In genomic region chr7:151109094-151110048, GRCh38 we compare ENCODE assay signal across 16 cellular contexts. TPM values are rescaled to one million over a fixed set of nuclear protein-coding genes. Genes with fewer than 3 reads are reported as not detected.
DNase-seq lines count a peak whose midpoint lies in the region; TF ChIP-seq lines count a peak whose summit lies in the region.
"Had no signal": no experiment of that assay in that cellular context is flagged by ENCODE, and none has a peak within 500 bp of the region (broad histone marks: within the 10 kb centered on the region; RNA-seq: fewer than 3 reads in every experiment).

No MANE protein-coding gene starts in this region.

- no peak overlapping the region for H2BK5ac ChIP-seq in mesendoderm (ENCODE audit: low read length)

- H3K4me3 Mint-ChIP-seq in neural progenitor cell, result no peak overlapping the region
- H3K4me3 Mint-ChIP-seq: immature natural killer cell, natural killer cell had no signal

- no peak overlapping the region for H3K9ac ChIP-seq in fibroblast of lung (ENCODE audit: insufficient read depth, low read length)
- H3K9ac ChIP-seq in mesendoderm (ENCODE audit: low read length), result no peak overlapping the region
- H3K9ac ChIP-seq in neural progenitor cell, result no peak overlapping the region

- no peaks in the 10 kb centered on the region for H3K9me3 Mint-ChIP-seq in neural progenitor cell
- H3K9me3 Mint-ChIP-seq: activated naive CD4-positive, alpha-beta T cell treated with anti-CD3 and anti-CD28 coated beads, Interleukin-2, amount 50 U/mL, for 72 hours; immature natural killer cell; natural killer cell had no signal

- peaks cover 4% of the 10 kb centered on the region for H3K79me1 ChIP-seq in mesendoderm (ENCODE audit: low read length)

- no peaks in the 10 kb centered on the region for H3K9me3 ChIP-seq in HEK293 (ENCODE audit: control insufficient read depth, insufficient read depth, low read depth, low read length)
- H3K9me3 ChIP-seq in fibroblast of lung (ENCODE audit: control insufficient read depth, insufficient read depth, low read depth, low read length), result no peaks in the 10 kb centered on the region
- no peaks in the 10 kb centered on the region for H3K9me3 ChIP-seq in neural progenitor cell (ENCODE audit: low read depth)
- H3K9me3 ChIP-seq: thyroid gland had no signal

- H2AFZ ChIP-seq in fibroblast of lung (ENCODE audit: low read length), result no peak overlapping the region
- H2AFZ ChIP-seq in neural progenitor cell (replicated peaks), result no peak overlapping the region

- H3K27ac ChIP-seq in 22Rv1 (peak overlapping the region; percentile 20; the same call in 1 of the 2 replicates), HEK293 (ENCODE audit: extremely low read depth, low read depth, low read length) (0 out of 2 replicates have a peak overlapping the region, but pooled peaks have one; percentile 17), fibroblast of lung (ENCODE audit: insufficient read depth, low read length) (no peak overlapping the region), mesendoderm (ENCODE audit: low read depth, low read length) (no peak overlapping the region), neural progenitor cell (no peak overlapping the region)
- H3K27ac ChIP-seq: thyroid gland had no signal

- no peak overlapping the region for H3K23ac ChIP-seq in mesendoderm (ENCODE audit: low read length)

- H2AK5ac ChIP-seq in mesendoderm (ENCODE audit: low read length), result no peak overlapping the region

- H3K18ac ChIP-seq in mesendoderm (ENCODE audit: low read length), result no peak overlapping the region

- no peak overlapping the region for H4K5ac ChIP-seq in mesendoderm (ENCODE audit: low read length)

- H2BK15ac ChIP-seq in mesendoderm (replicated peaks; ENCODE audit: low read depth), result no peak overlapping the region

- H3K4me2 ChIP-seq in fibroblast of lung (ENCODE audit: extremely low read depth, insufficient read depth, low read length) (peak overlapping the region; percentile 17), mesendoderm (ENCODE audit: low read length) (no peak overlapping the region), neural progenitor cell (no peak overlapping the region)

- H3K56ac ChIP-seq in mesendoderm (ENCODE audit: low read length), result no peak overlapping the region

- POLR2A ChIA-PET in HEK293 (lab: Yijun Ruan, JAX), result interaction anchor here (0.7 to 1.8 kb wide), 8 partner anchors 21 to 81 kb away, joined by 3 to 5 read pairs (median 3); partner anchors contain the start of genes ABCB8 and AGAP3

- DNase-seq in fibroblast of lung (ENCODE audit: low read depth in 2 of 2), result peak in 1 of 2 donors; percentile 69
- DNase-seq in mesendoderm, result peak; percentile 47
- no peak for DNase-seq in NCI-H748 treated with DMSO at 0.1 percent for 48 hours (lab: John Stamatoyannopoulos, UW)
- no peak for DNase-seq in kidney glomerular epithelial cell (lab: John Stamatoyannopoulos, UW)
- DNase-seq in neural progenitor cell (ENCODE audit: low spot score), result no peak
- DNase-seq in NCI-H345 treated with DMSO at 0.1 percent for 48 hours (lab: John Stamatoyannopoulos, UW; ENCODE audit: unreplicated experiment), result no peak
- DNase-seq: DND-41, immature natural killer cell, natural killer cell, RPMI8226, small intestine, T-helper 9 cell, thyroid gland had no signal

- CTCF ChIA-PET in HEK293 (lab: Yijun Ruan, JAX), result interaction anchor here (0.6 to 5.5 kb wide), 17 partner anchors 8 to 240 kb away, joined by 3 to 43 read pairs (median 4); partner anchors contain the start of gene FASTK

- H3K4me1 Mint-ChIP-seq in neural progenitor cell, result peaks cover 29% of the 10 kb centered on the region

- peaks cover 21% of the 10 kb centered on the region for H3F3A ChIP-seq in neural progenitor cell (ENCODE audit: low read depth)

- TF ChIP-seq CTCF in 22Rv1 (IDR thresholded peaks at IDR 0.05), result no peak
- TF ChIP-seq CTCF in HEK293 (tag by site-specific recombination; IDR thresholded peaks at IDR 0.05), result no peak
- TF ChIP-seq CTCF in fibroblast of lung (conservative IDR thresholded peaks at IDR 0.05 in 1 of 2, IDR thresholded peaks at IDR 0.05 in 1 of 2; ENCODE audit: low read depth in 1 of 2, low read length in 2 of 2), result no peak
- no peak for TF ChIP-seq CTCF in neural progenitor cell (IDR thresholded peaks at IDR 0.05)

- H2BK120ac ChIP-seq in mesendoderm (ENCODE audit: low read depth, low read length), result no peak overlapping the region

- no peak overlapping the region for H3K27ac Mint-ChIP-seq in neural progenitor cell
- H3K27ac Mint-ChIP-seq: activated naive CD4-positive, alpha-beta T cell treated with anti-CD3 and anti-CD28 coated beads, Interleukin-2, amount 50 U/mL, for 72 hours; natural killer cell had no signal

- H3K27me3 ChIP-seq in fibroblast of lung (ENCODE audit: control insufficient read depth, insufficient read depth, low read length) (no peaks in the 10 kb centered on the region), mesendoderm (ENCODE audit: insufficient read depth, low read length, poor library complexity) (no peaks in the 10 kb centered on the region), neural progenitor cell (peaks cover 5% of the 10 kb centered on the region)
- H3K27me3 ChIP-seq: thyroid gland had no signal

- H3K4me1 ChIP-seq in HEK293 (ENCODE audit: control insufficient read depth, insufficient read depth, low read length), result no peaks in the 10 kb centered on the region
- H3K4me1 ChIP-seq in fibroblast of lung (ENCODE audit: control insufficient read depth, extremely low read depth, insufficient read depth, low read length), result peaks cover 19% of the 10 kb centered on the region
- H3K4me1 ChIP-seq in mesendoderm (ENCODE audit: control insufficient read depth, low read depth, low read length), result peaks cover 10% of the 10 kb centered on the region
- peaks cover 15% of the 10 kb centered on the region for H3K4me1 ChIP-seq in neural progenitor cell

- peaks cover 2% of the 10 kb centered on the region for H3K36me3 Mint-ChIP-seq in neural progenitor cell
- H3K36me3 Mint-ChIP-seq: activated naive CD4-positive, alpha-beta T cell treated with anti-CD3 and anti-CD28 coated beads, Interleukin-2, amount 50 U/mL, for 72 hours; natural killer cell had no signal

- H4K20me1 ChIP-seq in fibroblast of lung (ENCODE audit: control insufficient read depth, extremely low read depth, insufficient read depth, low read length) (no peaks in the 10 kb centered on the region), neural progenitor cell (ENCODE audit: low read depth) (peaks cover 82% of the 10 kb centered on the region)

- H3K4me3 ChIP-seq in HEK293 (ENCODE audit: low read depth, low read length) (no peak overlapping the region), fibroblast of lung (replicated peaks in 1 of 4; ENCODE audit: control extremely low read depth in 1 of 4, insufficient read depth in 1 of 4, low read depth in 3 of 4, low read length in 4 of 4) (no peak overlapping the region), mesendoderm (ENCODE audit: low read length) (no peak overlapping the region), neural progenitor cell (no peak overlapping the region)
- H3K4me3 ChIP-seq: thyroid gland had no signal

- H3K79me2 ChIP-seq in fibroblast of lung (ENCODE audit: control insufficient read depth, insufficient read depth, low read length) (peaks cover 21% of the 10 kb centered on the region), mesendoderm (ENCODE audit: control insufficient read depth, insufficient read depth, low read length) (no peaks in the 10 kb centered on the region), neural progenitor cell (ENCODE audit: low read depth) (peaks cover 35% of the 10 kb centered on the region)

- H4K8ac ChIP-seq in mesendoderm (ENCODE audit: low read depth, low read length), result no peak overlapping the region

- H3K36me3 ChIP-seq in HEK293 (ENCODE audit: control insufficient read depth in 2 of 2, insufficient read depth in 1 of 2, low read length in 2 of 2) (peaks cover 0 to 15% of the 10 kb centered on the region in 2 experiments; a peak in 2 of 3 replicates), fibroblast of lung (ENCODE audit: control insufficient read depth, insufficient read depth, low read length) (no peaks in the 10 kb centered on the region), mesendoderm (ENCODE audit: control insufficient read depth, insufficient read depth, low read length) (no peaks in the 10 kb centered on the region), neural progenitor cell (no peaks in the 10 kb centered on the region)
- H3K36me3 ChIP-seq: thyroid gland had no signal

- no peak overlapping the region for H3K4ac ChIP-seq in mesendoderm (ENCODE audit: low read depth, low read length)

- no CpG with 5 or more reads among the region's 15 CpGs for WGBS in mesendoderm (ENCODE audit: extremely low coverage, insufficient coverage, low lambda C conversion rate)

- peaks cover 9% of the 10 kb centered on the region for H3K27me3 Mint-ChIP-seq in neural progenitor cell (ENCODE audit: insufficient read depth, low read depth)

RNA-seq across cellular contexts. Expression of gene AGAP3, which starts 23.1 kb away (rescaled TPM):
- total RNA-seq in fibroblast of lung, result 34.2 and 44.9 TPM in 2 replicates
- polyA plus RNA-seq in fibroblast of lung, result 32.9 and 33.5 TPM in 2 replicates
- 38.7 and 42.1 TPM in 2 replicates for polyA plus RNA-seq in fibroblast of lung (2012)
- polyA minus RNA-seq in fibroblast of lung (ENCODE audit: low replicate concordance), result 84.7 and 88.4 TPM in 2 replicates
- polyA plus RNA-seq in mesendoderm (2013, experiment 1 of 2), result 27.6 TPM
- polyA plus RNA-seq in mesendoderm (2013, experiment 2 of 2), result 26.4 TPM
- total RNA-seq in neural progenitor cell (ENCODE audit: low replicate concordance), result 38.9 and 73.0 TPM in 2 replicates

RNA-seq across cellular contexts. Expression of gene TMUB1, which starts 26.1 kb away (rescaled TPM):
- total RNA-seq in fibroblast of lung, result 14.1 and 20.3 TPM in 2 replicates
- 11.9 and 17.1 TPM in 2 replicates for polyA plus RNA-seq in fibroblast of lung
- polyA plus RNA-seq in fibroblast of lung (2012), result 28.8 and 39.7 TPM in 2 replicates
- polyA minus RNA-seq in fibroblast of lung (ENCODE audit: low replicate concordance), result 4.3 and 4.5 TPM in 2 replicates
- 43.1 TPM for polyA plus RNA-seq in mesendoderm (2013, experiment 1 of 2)
- 42.0 TPM for polyA plus RNA-seq in mesendoderm (2013, experiment 2 of 2)
- total RNA-seq in neural progenitor cell (ENCODE audit: low replicate concordance), result 6.0 and 49.4 TPM in 2 replicates

RNA-seq across cellular contexts. Expression of gene FASTK, which starts 28.8 kb away (rescaled TPM):
- total RNA-seq in fibroblast of lung, result 64.7 and 69.5 TPM in 2 replicates
- 33.8 and 34.1 TPM in 2 replicates for polyA plus RNA-seq in fibroblast of lung
- 51.1 and 54.7 TPM in 2 replicates for polyA plus RNA-seq in fibroblast of lung (2012)
- 95.5 and 104 TPM in 2 replicates for polyA minus RNA-seq in fibroblast of lung (ENCODE audit: low replicate concordance)
- polyA plus RNA-seq in mesendoderm (2013, experiment 1 of 2), result 29.3 TPM
- 27.9 TPM for polyA plus RNA-seq in mesendoderm (2013, experiment 2 of 2)
- total RNA-seq in neural progenitor cell (ENCODE audit: low replicate concordance), result 22.4 and 71.0 TPM in 2 replicates

RNA-seq across cellular contexts. Expression of gene SLC4A2, which starts 50.0 kb away (rescaled TPM):
- total RNA-seq in fibroblast of lung (56.0 and 61.8 TPM in 2 replicates), neural progenitor cell (ENCODE audit: low replicate concordance) (26.1 and 85.7 TPM in 2 replicates)
- polyA plus RNA-seq in fibroblast of lung, result 30.5 and 54.1 TPM in 2 replicates
- polyA plus RNA-seq in fibroblast of lung (2012), result 84.2 and 121 TPM in 2 replicates
- 141 and 175 TPM in 2 replicates for polyA minus RNA-seq in fibroblast of lung (ENCODE audit: low replicate concordance)
- polyA plus RNA-seq in mesendoderm (2013, experiment 1 of 2), result 51.8 TPM
- 53.3 TPM for polyA plus RNA-seq in mesendoderm (2013, experiment 2 of 2)

RNA-seq across cellular contexts. Expression of gene CDK5, which starts 51.7 kb away (rescaled TPM):
- total RNA-seq in fibroblast of lung (25.9 and 27.7 TPM in 2 replicates), neural progenitor cell (ENCODE audit: low replicate concordance) (8.1 and 10.3 TPM in 2 replicates)
- polyA plus RNA-seq in fibroblast of lung, result 15.1 and 24.7 TPM in 2 replicates
- polyA plus RNA-seq in fibroblast of lung (2012), result 11.6 and 21.9 TPM in 2 replicates
- 36.4 and 43.2 TPM in 2 replicates for polyA minus RNA-seq in fibroblast of lung (ENCODE audit: low replicate concordance)
- polyA plus RNA-seq in mesendoderm (2013, experiment 1 of 2), result 9.7 TPM
- 10.1 TPM for polyA plus RNA-seq in mesendoderm (2013, experiment 2 of 2)

Comparison
In these comparisons a context has a peak if more than half of its experiments do, and no peak if none do; other contexts are left out.
1. H3K27ac ChIP-seq: peak in 22Rv1 (single experiment) and HEK293 (single experiment); none in fibroblast of lung (single experiment), mesendoderm (single experiment) and neural progenitor cell (single experiment).